1 cellular context compared by ENCODE assay signal in the genomic region with DNA sequence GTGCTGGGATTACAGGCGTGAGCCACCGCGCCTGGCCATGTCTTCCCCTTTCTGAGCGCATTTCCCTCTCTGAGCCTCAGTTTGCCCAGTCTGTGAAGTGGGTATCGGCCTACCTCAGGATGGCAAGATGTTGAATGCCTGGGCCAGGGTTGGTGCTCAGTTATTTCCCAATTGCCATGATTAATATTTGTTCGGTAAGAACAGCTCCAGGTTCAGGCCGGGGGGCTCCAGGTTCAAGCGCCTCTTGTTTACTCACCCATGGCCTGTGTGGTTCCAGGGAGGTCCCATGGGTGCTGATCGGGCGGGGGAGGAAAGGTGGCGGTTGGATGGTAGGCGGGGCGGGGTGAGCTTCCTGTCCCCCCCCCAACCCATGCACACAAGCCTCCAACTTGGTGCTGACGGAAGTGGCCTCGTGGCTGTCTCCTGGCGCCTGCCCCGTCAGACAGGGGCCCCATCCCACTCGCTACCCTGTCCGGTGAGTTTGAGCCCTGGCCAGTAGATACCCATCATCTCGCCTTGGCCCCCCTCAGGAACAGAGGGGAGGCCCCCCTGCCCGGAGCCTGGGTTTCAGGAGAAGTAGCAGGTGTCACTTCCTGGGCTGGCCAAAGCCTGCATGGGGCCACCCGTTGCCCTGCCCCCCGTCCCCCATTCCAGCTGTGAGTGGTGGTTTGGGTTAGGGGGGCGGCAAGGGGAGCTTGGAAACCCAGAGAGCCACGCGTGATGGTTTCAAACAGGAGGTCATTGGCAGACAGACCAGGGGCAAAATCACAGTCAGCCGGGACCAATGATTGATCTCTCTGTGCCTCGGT.
TF ChIP-seq lines count a peak whose summit lies in the region.

A gene with protein sequence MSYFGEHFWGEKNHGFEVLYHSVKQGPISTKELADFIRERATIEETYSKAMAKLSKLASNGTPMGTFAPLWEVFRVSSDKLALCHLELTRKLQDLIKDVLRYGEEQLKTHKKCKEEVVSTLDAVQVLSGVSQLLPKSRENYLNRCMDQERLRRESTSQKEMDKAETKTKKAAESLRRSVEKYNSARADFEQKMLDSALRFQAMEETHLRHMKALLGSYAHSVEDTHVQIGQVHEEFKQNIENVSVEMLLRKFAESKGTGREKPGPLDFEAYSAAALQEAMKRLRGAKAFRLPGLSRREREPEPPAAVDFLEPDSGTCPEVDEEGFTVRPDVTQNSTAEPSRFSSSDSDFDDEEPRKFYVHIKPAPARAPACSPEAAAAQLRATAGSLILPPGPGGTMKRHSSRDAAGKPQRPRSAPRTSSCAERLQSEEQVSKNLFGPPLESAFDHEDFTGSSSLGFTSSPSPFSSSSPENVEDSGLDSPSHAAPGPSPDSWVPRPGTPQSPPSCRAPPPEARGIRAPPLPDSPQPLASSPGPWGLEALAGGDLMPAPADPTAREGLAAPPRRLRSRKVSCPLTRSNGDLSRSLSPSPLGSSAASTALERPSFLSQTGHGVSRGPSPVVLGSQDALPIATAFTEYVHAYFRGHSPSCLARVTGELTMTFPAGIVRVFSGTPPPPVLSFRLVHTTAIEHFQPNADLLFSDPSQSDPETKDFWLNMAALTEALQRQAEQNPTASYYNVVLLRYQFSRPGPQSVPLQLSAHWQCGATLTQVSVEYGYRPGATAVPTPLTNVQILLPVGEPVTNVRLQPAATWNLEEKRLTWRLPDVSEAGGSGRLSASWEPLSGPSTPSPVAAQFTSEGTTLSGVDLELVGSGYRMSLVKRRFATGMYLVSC (plus strand): TSS at position 375 of the 809 bp plus-strand sequence. CDS start 3,688 bp downstream, outside the sequence.

TF ChIP-seq in SK-N-SH, 30 proteins besides CTCF, POLR2A, EP300 and RAD21 (continued from another document):
- TF ChIP-seq, protein P1, sequence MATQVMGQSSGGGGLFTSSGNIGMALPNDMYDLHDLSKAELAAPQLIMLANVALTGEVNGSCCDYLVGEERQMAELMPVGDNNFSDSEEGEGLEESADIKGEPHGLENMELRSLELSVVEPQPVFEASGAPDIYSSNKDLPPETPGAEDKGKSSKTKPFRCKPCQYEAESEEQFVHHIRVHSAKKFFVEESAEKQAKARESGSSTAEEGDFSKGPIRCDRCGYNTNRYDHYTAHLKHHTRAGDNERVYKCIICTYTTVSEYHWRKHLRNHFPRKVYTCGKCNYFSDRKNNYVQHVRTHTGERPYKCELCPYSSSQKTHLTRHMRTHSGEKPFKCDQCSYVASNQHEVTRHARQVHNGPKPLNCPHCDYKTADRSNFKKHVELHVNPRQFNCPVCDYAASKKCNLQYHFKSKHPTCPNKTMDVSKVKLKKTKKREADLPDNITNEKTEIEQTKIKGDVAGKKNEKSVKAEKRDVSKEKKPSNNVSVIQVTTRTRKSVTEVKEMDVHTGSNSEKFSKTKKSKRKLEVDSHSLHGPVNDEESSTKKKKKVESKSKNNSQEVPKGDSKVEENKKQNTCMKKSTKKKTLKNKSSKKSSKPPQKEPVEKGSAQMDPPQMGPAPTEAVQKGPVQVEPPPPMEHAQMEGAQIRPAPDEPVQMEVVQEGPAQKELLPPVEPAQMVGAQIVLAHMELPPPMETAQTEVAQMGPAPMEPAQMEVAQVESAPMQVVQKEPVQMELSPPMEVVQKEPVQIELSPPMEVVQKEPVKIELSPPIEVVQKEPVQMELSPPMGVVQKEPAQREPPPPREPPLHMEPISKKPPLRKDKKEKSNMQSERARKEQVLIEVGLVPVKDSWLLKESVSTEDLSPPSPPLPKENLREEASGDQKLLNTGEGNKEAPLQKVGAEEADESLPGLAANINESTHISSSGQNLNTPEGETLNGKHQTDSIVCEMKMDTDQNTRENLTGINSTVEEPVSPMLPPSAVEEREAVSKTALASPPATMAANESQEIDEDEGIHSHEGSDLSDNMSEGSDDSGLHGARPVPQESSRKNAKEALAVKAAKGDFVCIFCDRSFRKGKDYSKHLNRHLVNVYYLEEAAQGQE (IDR thresholded peaks at IDR 0.05; ENCODE audit: low read depth, low read length) = no peak
- TF ChIP-seq FOXM1 (IDR thresholded peaks at IDR 0.05; ENCODE audit: low read depth) = no peak
- TF ChIP-seq SMC3 (IDR thresholded peaks at IDR 0.05; ENCODE audit: low read depth, low read length) = no peak
- no peak for TF ChIP-seq POLR2AphosphoS5 (IDR thresholded peaks at IDR 0.05; ENCODE audit: low read depth, low read length)
- TF ChIP-seq RCOR1 (IDR thresholded peaks at IDR 0.05; ENCODE audit: low read length) = no peak
- TF ChIP-seq, protein P2, sequence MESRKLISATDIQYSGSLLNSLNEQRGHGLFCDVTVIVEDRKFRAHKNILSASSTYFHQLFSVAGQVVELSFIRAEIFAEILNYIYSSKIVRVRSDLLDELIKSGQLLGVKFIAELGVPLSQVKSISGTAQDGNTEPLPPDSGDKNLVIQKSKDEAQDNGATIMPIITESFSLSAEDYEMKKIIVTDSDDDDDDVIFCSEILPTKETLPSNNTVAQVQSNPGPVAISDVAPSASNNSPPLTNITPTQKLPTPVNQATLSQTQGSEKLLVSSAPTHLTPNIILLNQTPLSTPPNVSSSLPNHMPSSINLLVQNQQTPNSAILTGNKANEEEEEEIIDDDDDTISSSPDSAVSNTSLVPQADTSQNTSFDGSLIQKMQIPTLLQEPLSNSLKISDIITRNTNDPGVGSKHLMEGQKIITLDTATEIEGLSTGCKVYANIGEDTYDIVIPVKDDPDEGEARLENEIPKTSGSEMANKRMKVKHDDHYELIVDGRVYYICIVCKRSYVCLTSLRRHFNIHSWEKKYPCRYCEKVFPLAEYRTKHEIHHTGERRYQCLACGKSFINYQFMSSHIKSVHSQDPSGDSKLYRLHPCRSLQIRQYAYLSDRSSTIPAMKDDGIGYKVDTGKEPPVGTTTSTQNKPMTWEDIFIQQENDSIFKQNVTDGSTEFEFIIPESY (IDR thresholded peaks at IDR 0.05; ENCODE audit: borderline replicate concordance, low read depth) = no peak
- no peak for TF ChIP-seq NRF1 (IDR thresholded peaks at IDR 0.05; ENCODE audit: low read depth, low read length)
- TF ChIP-seq SIN3A (IDR thresholded peaks at IDR 0.05; ENCODE audit: borderline replicate concordance, low read depth, low read length) = no peak
- no peak for TF ChIP-seq YY1 (IDR thresholded peaks at IDR 0.05; ENCODE audit: low read depth)
- TF ChIP-seq GABPA (IDR thresholded peaks at IDR 0.05; ENCODE audit: low read depth) = no peak
- no peak for TF ChIP-seq MXI1 (IDR thresholded peaks at IDR 0.05; ENCODE audit: low read depth, low read length)
- no peak for TF ChIP-seq ELF1 (IDR thresholded peaks at IDR 0.05)
- TF ChIP-seq, protein P3, sequence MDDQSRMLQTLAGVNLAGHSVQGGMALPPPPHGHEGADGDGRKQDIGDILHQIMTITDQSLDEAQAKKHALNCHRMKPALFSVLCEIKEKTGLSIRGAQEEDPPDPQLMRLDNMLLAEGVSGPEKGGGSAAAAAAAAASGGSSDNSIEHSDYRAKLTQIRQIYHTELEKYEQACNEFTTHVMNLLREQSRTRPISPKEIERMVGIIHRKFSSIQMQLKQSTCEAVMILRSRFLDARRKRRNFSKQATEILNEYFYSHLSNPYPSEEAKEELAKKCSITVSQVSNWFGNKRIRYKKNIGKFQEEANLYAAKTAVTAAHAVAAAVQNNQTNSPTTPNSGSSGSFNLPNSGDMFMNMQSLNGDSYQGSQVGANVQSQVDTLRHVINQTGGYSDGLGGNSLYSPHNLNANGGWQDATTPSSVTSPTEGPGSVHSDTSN (IDR thresholded peaks at IDR 0.05) = no peak
- TF ChIP-seq TCF12 (IDR thresholded peaks at IDR 0.05) = no peak
- TF ChIP-seq EZH2phosphoT487 (IDR thresholded peaks at IDR 0.05; ENCODE audit: borderline replicate concordance, low read depth) = no peak
- no peak for TF ChIP-seq RXRA (IDR thresholded peaks at IDR 0.05; ENCODE audit: borderline replicate concordance, low read depth)
- no peak for TF ChIP-seq GATA2 (CRISPR knock-in tag; IDR thresholded peaks at IDR 0.05)
